8 cellular contexts compared by ENCODE assay signal in the genomic region with DNA sequence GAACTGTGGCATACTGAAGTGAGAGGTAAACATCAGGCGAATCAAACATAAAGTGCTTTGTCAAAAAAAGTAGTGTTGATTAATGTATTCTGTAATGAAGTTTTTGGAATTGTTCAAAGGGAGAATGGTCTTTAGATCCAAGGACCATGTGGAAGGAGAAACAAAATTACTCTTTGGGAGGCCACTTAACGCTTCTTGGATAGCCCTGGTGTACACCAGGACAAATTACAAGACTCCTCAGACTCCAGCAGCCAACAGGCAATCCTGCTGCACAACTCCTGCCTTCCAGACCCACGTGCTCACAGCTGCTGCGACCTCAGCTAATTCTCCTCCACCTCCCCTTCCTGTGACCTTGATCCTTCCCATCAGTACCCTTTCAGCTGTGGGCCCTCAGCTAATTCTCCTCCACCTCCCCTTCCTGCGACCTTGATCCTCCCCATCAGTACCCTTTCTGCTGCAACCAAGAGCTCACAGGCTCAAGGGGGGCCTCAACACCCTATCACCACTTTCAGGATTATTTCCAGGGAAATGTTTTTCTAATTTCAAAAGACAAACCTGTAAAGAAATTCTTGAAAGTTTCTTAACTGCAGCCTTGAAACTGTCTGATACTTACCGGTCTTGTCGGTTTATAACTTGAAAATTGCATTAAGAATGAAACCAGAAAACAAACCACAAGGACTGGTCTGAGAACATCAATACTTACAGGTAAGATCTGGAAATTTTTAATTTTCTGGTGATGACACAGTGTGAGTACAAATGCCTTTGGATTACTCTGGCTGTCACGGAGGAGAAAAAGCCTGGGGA. TPM values are rescaled to one million over a fixed set of nuclear protein-coding genes. Genes with fewer than 3 reads are reported as not detected.
DNase-seq lines count a peak whose midpoint lies in the region; ATAC-seq and TF ChIP-seq lines count a peak whose summit lies in the region.
"Had no signal": no experiment of that assay in that cellular context is flagged by ENCODE, and none has a peak within 500 bp of the region (broad histone marks: within the 10 kb centered on the region; RNA-seq: fewer than 3 reads in every experiment).

No MANE protein-coding gene starts in this region.

- TF ChIP-seq RAD21 in neural cell (conservative IDR thresholded peaks at IDR 0.05): no peak

- H3K27ac ChIP-seq in neural cell (ENCODE audit: low read length): peak overlapping the region; percentile 22
- H3K27ac ChIP-seq in lower lobe of right lung: no peak overlapping the region

- no peak overlapping the region for H3K9ac ChIP-seq in neural cell (ENCODE audit: low read length)

- no peaks in the 10 kb centered on the region for H3F3A ChIP-seq in neural cell (ENCODE audit: insufficient read depth, low read length, poor library complexity, severe bottlenecking)

- no peak for TF ChIP-seq EP300 in neural cell (conservative IDR thresholded peaks at IDR 0.05; ENCODE audit: poor library complexity, severe bottlenecking)

- TF ChIP-seq CTCF in neural cell (IDR thresholded peaks at IDR 0.05; ENCODE audit: poor library complexity, severe bottlenecking): no peak
- no peak for TF ChIP-seq CTCF in lower lobe of right lung (IDR thresholded peaks at IDR 0.05)

- ATAC-seq in GM19023 (IDR thresholded peaks at IDR 0.05; ENCODE audit: unreplicated experiment): peak; percentile 43
- ATAC-seq in GM21717 (IDR thresholded peaks at IDR 0.05; ENCODE audit: unreplicated experiment): peak; percentile 58
- ATAC-seq in HG03457 (IDR thresholded peaks at IDR 0.05; ENCODE audit: unreplicated experiment): peak; percentile 57
- no peak for ATAC-seq in lower lobe of right lung

- H4K20me1 ChIP-seq in neural cell (ENCODE audit: insufficient read depth): no peaks in the 10 kb centered on the region

- no peak overlapping the region for H3K4me2 ChIP-seq in neural cell (ENCODE audit: low read length)

- H3K4me1 ChIP-seq in lower lobe of right lung: no peaks in the 10 kb centered on the region

- no peaks in the 10 kb centered on the region for H3K9me3 ChIP-seq in neural cell (ENCODE audit: low read length)
- no peaks in the 10 kb centered on the region for H3K9me3 ChIP-seq in lower lobe of right lung

- H3K4me3 ChIP-seq in neural cell (ENCODE audit: low read length): no peak overlapping the region
- H3K4me3 ChIP-seq in lower lobe of right lung: no peak overlapping the region

- H3K27me3 ChIP-seq in neural cell (ENCODE audit: insufficient read depth, low read depth, low read length): no peaks in the 10 kb centered on the region
- no peaks in the 10 kb centered on the region for H3K27me3 ChIP-seq in lower lobe of right lung (ENCODE audit: low read depth)

- H3K36me3 ChIP-seq in neural cell (ENCODE audit: insufficient read depth, low read length) (no peaks in the 10 kb centered on the region), lower lobe of right lung (peaks cover 63% of the 10 kb centered on the region)

- intact Hi-C loops in lower lobe of right lung (cut with DNase I): no loop called here

- no peak for DNase-seq in lower lobe of right lung
- DNase-seq in cerebellum (ENCODE audit: low spot score): no peak
- DNase-seq in NCI-H2081 (lab: John Stamatoyannopoulos, UW): no peak
- DNase-seq: DMS79 treated with DMSO at 0.1 percent for 48 hours had no signal

- no peaks in the 10 kb centered on the region for H3K79me2 ChIP-seq in neural cell (replicated peaks; ENCODE audit: insufficient read depth, low read length)

- no peaks in the 10 kb centered on the region for H3K9me2 ChIP-seq in neural cell (ENCODE audit: insufficient read depth, low read length)

- H2AFZ ChIP-seq in neural cell (ENCODE audit: low read depth, low read length): no peak overlapping the region

TF ChIP-seq in neural cell, 6 proteins besides CTCF, POLR2A, EP300 and RAD21:
- no peak for TF ChIP-seq POLR2AphosphoS5 (IDR thresholded peaks at IDR 0.05)
- TF ChIP-seq SMC3 (conservative IDR thresholded peaks at IDR 0.05; ENCODE audit: poor library complexity): no peak
- TF ChIP-seq, protein P1, sequence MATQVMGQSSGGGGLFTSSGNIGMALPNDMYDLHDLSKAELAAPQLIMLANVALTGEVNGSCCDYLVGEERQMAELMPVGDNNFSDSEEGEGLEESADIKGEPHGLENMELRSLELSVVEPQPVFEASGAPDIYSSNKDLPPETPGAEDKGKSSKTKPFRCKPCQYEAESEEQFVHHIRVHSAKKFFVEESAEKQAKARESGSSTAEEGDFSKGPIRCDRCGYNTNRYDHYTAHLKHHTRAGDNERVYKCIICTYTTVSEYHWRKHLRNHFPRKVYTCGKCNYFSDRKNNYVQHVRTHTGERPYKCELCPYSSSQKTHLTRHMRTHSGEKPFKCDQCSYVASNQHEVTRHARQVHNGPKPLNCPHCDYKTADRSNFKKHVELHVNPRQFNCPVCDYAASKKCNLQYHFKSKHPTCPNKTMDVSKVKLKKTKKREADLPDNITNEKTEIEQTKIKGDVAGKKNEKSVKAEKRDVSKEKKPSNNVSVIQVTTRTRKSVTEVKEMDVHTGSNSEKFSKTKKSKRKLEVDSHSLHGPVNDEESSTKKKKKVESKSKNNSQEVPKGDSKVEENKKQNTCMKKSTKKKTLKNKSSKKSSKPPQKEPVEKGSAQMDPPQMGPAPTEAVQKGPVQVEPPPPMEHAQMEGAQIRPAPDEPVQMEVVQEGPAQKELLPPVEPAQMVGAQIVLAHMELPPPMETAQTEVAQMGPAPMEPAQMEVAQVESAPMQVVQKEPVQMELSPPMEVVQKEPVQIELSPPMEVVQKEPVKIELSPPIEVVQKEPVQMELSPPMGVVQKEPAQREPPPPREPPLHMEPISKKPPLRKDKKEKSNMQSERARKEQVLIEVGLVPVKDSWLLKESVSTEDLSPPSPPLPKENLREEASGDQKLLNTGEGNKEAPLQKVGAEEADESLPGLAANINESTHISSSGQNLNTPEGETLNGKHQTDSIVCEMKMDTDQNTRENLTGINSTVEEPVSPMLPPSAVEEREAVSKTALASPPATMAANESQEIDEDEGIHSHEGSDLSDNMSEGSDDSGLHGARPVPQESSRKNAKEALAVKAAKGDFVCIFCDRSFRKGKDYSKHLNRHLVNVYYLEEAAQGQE (IDR thresholded peaks at IDR 0.05; ENCODE audit: borderline replicate concordance): no peak
- TF ChIP-seq MXI1 (conservative IDR thresholded peaks at IDR 0.05; ENCODE audit: poor library complexity, severe bottlenecking): no peak
- TF ChIP-seq TAF1 (IDR thresholded peaks at IDR 0.05; ENCODE audit: low read depth): no peak
- no peak for TF ChIP-seq EZH2 (IDR thresholded peaks at IDR 0.05; ENCODE audit: borderline replicate concordance, insufficient read depth, low read length, poor library complexity, severe bottlenecking)

RNA-seq across cellular contexts. Expression of gene DDC, which starts 29.7 kb away (rescaled TPM):
- 42.9 and 57.2 TPM in 2 replicates for polyA plus RNA-seq in neural cell
- 32.6 and 43.6 TPM in 2 replicates for polyA minus RNA-seq in neural cell
- total RNA-seq in lower lobe of right lung (3.0 TPM), cerebellum (1.2 TPM)

Comparison
In these comparisons a context has a peak if more than half of its experiments do, and no peak if none do; other contexts are left out.
1. ATAC-seq: peak in GM19023 (single experiment), GM21717 (single experiment) and HG03457 (single experiment); none in lower lobe of right lung (0 of 2).